Comparison of ENCODE assay signal across 13 cellular contexts in genomic region chr9:68355974-68356369, GRCh38. TPM values are rescaled to one million over a fixed set of nuclear protein-coding genes. Genes with fewer than 3 reads are reported as not detected.
DNase-seq lines count a peak whose midpoint lies in the region; ATAC-seq and TF ChIP-seq lines count a peak whose summit lies in the region.
"Not testable (repeated sequence)": the region's sequence is repeated elsewhere in the genome, so short reads cannot be mapped to it uniquely, and the experiment has no call there.
"Had no signal": no experiment of that assay in that cellular context is flagged by ENCODE, and none has a peak within 500 bp of the region (broad histone marks: within the 10 kb centered on the region; RNA-seq: fewer than 3 reads in every experiment).

No MANE protein-coding gene starts in this region.

- H3K27ac ChIP-seq in right cardiac atrium (ENCODE audit: low read length) (peak overlapping the region; percentile 65), skeletal muscle tissue (ENCODE audit: low read depth, low read length) (peak overlapping the region; percentile 83), uterus (peak overlapping the region; percentile 94 to 97)

- peak overlapping the region; percentile 83 for H3K4me3 Mint-ChIP-seq in activated B cell treated with CpG ODN at 0.5 μM for 24 hours
- peak overlapping the region; percentile 61 for H3K4me3 Mint-ChIP-seq in activated naive CD8-positive, alpha-beta T cell treated with anti-CD3 and anti-CD28 coated beads, Interleukin-2, amount 50 U/mL, for 24 hours
- H3K4me3 Mint-ChIP-seq in nephron = peak overlapping the region; percentile 84 to 91 (median 84)

- H3K27me3 Mint-ChIP-seq in activated B cell treated with CpG ODN at 0.5 μM for 24 hours (peaks cover 13% of the 10 kb centered on the region), nephron (ENCODE audit: low read depth) (peaks cover 14% of the 10 kb centered on the region)
- H3K27me3 Mint-ChIP-seq in activated naive CD8-positive, alpha-beta T cell treated with anti-CD3 and anti-CD28 coated beads, Interleukin-2, amount 50 U/mL, for 24 hours = peaks cover 20% of the 10 kb centered on the region

- peak overlapping the region; percentile 58 for H3K4me3 ChIP-seq in epithelial cell of proximal tubule (ENCODE audit: low read depth, low read length)
- not testable (repeated sequence) for H3K4me3 ChIP-seq in right cardiac atrium (ENCODE audit: low read length)
- H3K4me3 ChIP-seq in skeletal muscle tissue (ENCODE audit: low read length in 3 of 3) = peak overlapping the region in 1 of 3 donors; percentile 71
- H3K4me3 ChIP-seq in uterus = peak overlapping the region; percentile 74 to 80

- CTCF ChIA-PET in activated B cell treated with CpG ODN at 0.5 μM for 24 hours (lab: Charles Lee) = not testable (repeated sequence)

- in situ Hi-C loops in GM13977 (cut with MboI; ENCODE audit: low pct_unique_long_range_greater_than_20kb, low sequenced_read_pairs, unreplicated experiment) = not testable (repeated sequence)

- not testable (repeated sequence) for H3K9me3 ChIP-seq in right cardiac atrium (ENCODE audit: control insufficient read depth, low read length); skeletal muscle tissue (ENCODE audit: control insufficient read depth in 3 of 3, low read length in 3 of 3); uterus

- H3K4me1 ChIP-seq in right cardiac atrium (ENCODE audit: control insufficient read depth, insufficient read depth, low read length); skeletal muscle tissue (ENCODE audit: control insufficient read depth in 3 of 3, insufficient read depth in 3 of 3, low read length in 3 of 3); uterus: not testable (repeated sequence)

- H3K36me3 Mint-ChIP-seq in activated B cell treated with CpG ODN at 0.5 μM for 24 hours (ENCODE audit: low read depth); activated naive CD8-positive, alpha-beta T cell treated with anti-CD3 and anti-CD28 coated beads, Interleukin-2, amount 50 U/mL, for 24 hours (ENCODE audit: low read depth); nephron (ENCODE audit: low read depth): not testable (repeated sequence)

- not testable (repeated sequence) for H3K27me3 ChIP-seq in right cardiac atrium (ENCODE audit: control insufficient read depth, insufficient read depth); skeletal muscle tissue (ENCODE audit: control insufficient read depth in 3 of 3, insufficient read depth in 3 of 3, low read length in 3 of 3); uterus

- POLR2A ChIA-PET in activated B cell treated with CpG ODN at 0.5 μM for 24 hours (lab: Charles Lee) = not testable (repeated sequence)

- H3K9me3 Mint-ChIP-seq in activated B cell treated with CpG ODN at 0.5 μM for 24 hours; activated naive CD8-positive, alpha-beta T cell treated with anti-CD3 and anti-CD28 coated beads, Interleukin-2, amount 50 U/mL, for 24 hours; nephron: not testable (repeated sequence)

- 4% methylated on average over 5 of the region's 5 CpGs for WGBS in right cardiac atrium

- TF ChIP-seq CTCF in GM13977 (IDR thresholded peaks at IDR 0.05; ENCODE audit: extremely low read depth, insufficient read depth, missing control alignments); activated B cell treated with CpG ODN at 0.5 μM for 24 hours (IDR thresholded peaks at IDR 0.05); epithelial cell of proximal tubule (conservative IDR thresholded peaks at IDR 0.05; ENCODE audit: low read depth, low read length); nephron (IDR thresholded peaks at IDR 0.05; ENCODE audit: unreplicated experiment in 3 of 3); uterus (IDR thresholded peaks at IDR 0.05): not testable (repeated sequence)

- not testable (repeated sequence) for H3K4me1 Mint-ChIP-seq in activated B cell treated with CpG ODN at 0.5 μM for 24 hours; activated naive CD8-positive, alpha-beta T cell treated with anti-CD3 and anti-CD28 coated beads, Interleukin-2, amount 50 U/mL, for 24 hours
- H3K4me1 Mint-ChIP-seq in nephron = peaks cover 14% of the 10 kb centered on the region

- DNase-seq in GM13977 (ENCODE audit: low spot score) = peak; percentile 2
- DNase-seq in activated B cell treated with CpG ODN at 0.5 μM for 24 hours; activated naive CD8-positive, alpha-beta T cell treated with anti-CD3 and anti-CD28 coated beads, Interleukin-2, amount 50 U/mL, for 24 hours; epithelial cell of proximal tubule (ENCODE audit: low read depth); right cardiac atrium; uterus: not testable (repeated sequence)

- intact Hi-C loops in activated B cell treated with CpG ODN at 0.5 μM for 24 hours (cut with micrococcal nuclease); right cardiac atrium (cut with DNase I); uterus (cut with DNase I; ENCODE audit: low total_unique reads): not testable (repeated sequence)

- H3K9ac ChIP-seq in skeletal muscle tissue (ENCODE audit: low read depth in 1 of 3, low read length in 3 of 3) = peak overlapping the region in 1 of 3 donors; percentile 81

- not testable (repeated sequence) for H3K27ac Mint-ChIP-seq in activated B cell treated with CpG ODN at 0.5 μM for 24 hours; activated naive CD8-positive, alpha-beta T cell treated with anti-CD3 and anti-CD28 coated beads, Interleukin-2, amount 50 U/mL, for 24 hours
- peak overlapping the region; percentile 87 to 89 (median 88) for H3K27ac Mint-ChIP-seq in nephron

- not testable (repeated sequence) for TF ChIP-seq POLR2A in uterus (IDR thresholded peaks at IDR 0.05)

- ATAC-seq in activated B cell treated with CpG ODN at 0.5 μM for 24 hours (ENCODE audit: low read depth); activated naive CD8-positive, alpha-beta T cell treated with anti-CD3 and anti-CD28 coated beads, Interleukin-2, amount 50 U/mL, for 24 hours: not testable (repeated sequence)
- ATAC-seq in right cardiac atrium = peak; percentile 29 to 39

- H3K36me3 ChIP-seq in skeletal muscle tissue (ENCODE audit: control insufficient read depth in 3 of 3, insufficient read depth in 3 of 3, low read length in 3 of 3); uterus: not testable (repeated sequence)

RNA-seq across cellular contexts. Expression of gene PGM5, which starts 0.4 kb away (rescaled TPM):
- total RNA-seq in activated B cell treated with CpG ODN at 0.5 μM for 24 hours (not detected in 2 replicates), epithelial cell of proximal tubule (1.2 TPM in 1 of 2 replicates, not detected in the other), right cardiac atrium (100 to 1,000 TPM; 315 to 485 (median 352) TPM), skeletal muscle tissue (69.4 TPM), uterus (100 to 1,000 TPM; 153 to 289 (median 274) TPM)
- 126 TPM for polyA plus RNA-seq in right cardiac atrium

RNA-seq across cellular contexts. Expression of gene FOXD4L3, which starts 53.3 kb away (rescaled TPM):
- total RNA-seq in activated B cell treated with CpG ODN at 0.5 μM for 24 hours (not detected in 2 replicates), epithelial cell of proximal tubule (not detected in 2 replicates), right cardiac atrium (under 1 TPM in 1 of 4 donors, not detected in 3; 0.26 TPM), skeletal muscle tissue (not detected), uterus (not detected)
- 0.05 TPM for polyA plus RNA-seq in right cardiac atrium
- total RNA-seq: bronchial epithelial cell, osteoblast, urinary bladder had no signal
- polyA plus RNA-seq: fibroblast of lung, keratinocyte, urinary bladder had no signal

Comparison
In these comparisons a context has a peak if more than half of its experiments do, and no peak if none do; other contexts are left out.
1. RNA of gene PGM5, which starts 0.4 kb away (total RNA-seq): 315 to 485 TPM in right cardiac atrium, 153 to 289 TPM in uterus and 69.4 TPM in skeletal muscle tissue (single experiment); not detected in activated B cell treated with CpG ODN at 0.5 μM for 24 hours and 1.2 TPM in epithelial cell of proximal tubule; every median in the first group is over 10 times any median in the second.
2. Peak in every context shown above with its lines, with median percentiles within 50 percentile points of each other: H3K4me3 Mint-ChIP-seq and H3K27ac ChIP-seq.